8 cellular contexts compared by ENCODE assay signal in genomic region chr4:77044458-77045124, GRCh38. TPM values are rescaled to one million over a fixed set of nuclear protein-coding genes. Genes with fewer than 3 reads are reported as not detected.
DNase-seq lines count a peak whose midpoint lies in the region; ATAC-seq and TF ChIP-seq lines count a peak whose summit lies in the region.

No MANE protein-coding gene starts in this region.

- intact Hi-C loops in left colon (cut with DNase I, micrococcal nuclease) = loop anchor here in 1 of 2 donors (10.0 kb wide), 2 partner anchors 90 to 530 kb away; no protein-coding TSS in a partner anchor
- intact Hi-C loops in thyroid gland (cut with DNase I) = no loop called here

- ATAC-seq in left colon (peak; percentile 41), GM18861 (IDR thresholded peaks at IDR 0.05; ENCODE audit: unreplicated experiment) (no peak), GM18873 (IDR thresholded peaks at IDR 0.05; ENCODE audit: low FRiP score, unreplicated experiment) (no peak)

- no peak for TF ChIP-seq POLR2A in thyroid gland (IDR thresholded peaks at IDR 0.05)

- H3K9me3 ChIP-seq in Loucy (ENCODE audit: insufficient read depth, low read depth, low read length) = no peaks in the 10 kb centered on the region
- H3K9me3 ChIP-seq in thyroid gland = no peaks in the 10 kb centered on the region

- H3K79me2 ChIP-seq in Loucy (ENCODE audit: insufficient read depth, low read length) = no peaks in the 10 kb centered on the region

- H3K4me3 ChIP-seq in Loucy (ENCODE audit: low read length, poor library complexity, severe bottlenecking) (no peak overlapping the region), astrocyte of the cerebellum (ENCODE audit: low read depth, low read length) (no peak overlapping the region), thyroid gland (replicated peaks in 1 of 3) (no peak overlapping the region)

- WGBS in thyroid gland, 2 donors = 64% methylated on average over 4 of the region's 4 CpGs

- peaks cover 4% of the 10 kb centered on the region; the same call in 1 of the 2 replicates for H3F3A ChIP-seq in Loucy (ENCODE audit: low read depth)

- peak overlapping the region; percentile 2 for H3K9ac ChIP-seq in Loucy (ENCODE audit: low read depth, low read length, poor library complexity, severe bottlenecking)

- DNase-seq in NCI-H2081 (lab: John Stamatoyannopoulos, UW) = peak; percentile 7 to 18
- DNase-seq in NCI-H2081 treated with DMSO at 0.1 percent for 48 hours (lab: John Stamatoyannopoulos, UW) = no peak
- peak; percentile 68 for DNase-seq in astrocyte of the cerebellum (ENCODE audit: low read depth)
- DNase-seq in left colon = no peak
- no peak for DNase-seq in thyroid gland

- H4K20me1 ChIP-seq in Loucy (ENCODE audit: insufficient read depth, low read length, poor library complexity, severe bottlenecking) = peaks cover 4% of the 10 kb centered on the region

- H3K9me2 ChIP-seq in Loucy (replicated peaks; ENCODE audit: low read depth, low read length) = no peaks in the 10 kb centered on the region

- no peak overlapping the region for H2AFZ ChIP-seq in Loucy (ENCODE audit: low read length)

- H3K27me3 ChIP-seq in Loucy (ENCODE audit: insufficient read depth, low read length, poor library complexity, severe bottlenecking) (no peaks in the 10 kb centered on the region), thyroid gland (no peaks in the 10 kb centered on the region)

- TF ChIP-seq CTCF in Loucy (conservative IDR thresholded peaks at IDR 0.05; ENCODE audit: low read length) (peak; percentile 86), astrocyte of the cerebellum (IDR thresholded peaks at IDR 0.05; ENCODE audit: low read depth, low read length, missing control alignments) (peak; percentile 35), thyroid gland (IDR thresholded peaks at IDR 0.05) (peak in 5 of 6 experiments; percentile 30 to 63 (median 50))

- H3K4me1 ChIP-seq in Loucy (ENCODE audit: insufficient read depth, low read length, poor library complexity, severe bottlenecking) = no peaks in the 10 kb centered on the region
- H3K4me1 ChIP-seq in thyroid gland = peaks cover 11 to 16% of the 10 kb centered on the region in 2 donors

- H3K36me3 ChIP-seq in Loucy (ENCODE audit: insufficient read depth, low read length) = peaks cover 36% of the 10 kb centered on the region
- peaks cover 9 to 17% of the 10 kb centered on the region in 2 donors for H3K36me3 ChIP-seq in thyroid gland

- in situ Hi-C loops in astrocyte of the cerebellum (cut with HindIII; ENCODE audit: low sequenced_read_pairs) = no loop called here

- H3K4me2 ChIP-seq in Loucy (ENCODE audit: low read depth, low read length, poor library complexity, severe bottlenecking) = no peak overlapping the region

- peak overlapping the region in 1 of 3 donors; percentile 0 for H3K27ac ChIP-seq in thyroid gland

RNA-seq across cellular contexts. Expression of gene CCNI, which starts 31.2 kb away (rescaled TPM):
- total RNA-seq in left colon (100 to 1,000 TPM; 182 to 227 TPM), thyroid gland (100 to 1,000 TPM; 302 to 449 (median 371) TPM)

Comparison
In these comparisons a context has a peak if more than half of its experiments do, and no peak if none do; other contexts are left out.
1. DNase-seq: peak in NCI-H2081 (2 of 2) and astrocyte of the cerebellum (single experiment); none in NCI-H2081 treated with DMSO at 0.1 percent for 48 hours (single experiment), left colon (0 of 2) and thyroid gland (0 of 2).
2. CTCF ChIP-seq: peak in every context shown above with its lines; median percentile 86 in Loucy; 50 in thyroid gland; 35 in astrocyte of the cerebellum.